In genomic region chr9:124256517-124257069, GRCh38 we compare ENCODE assay signal across 9 cellular contexts. TPM values are rescaled to one million over a fixed set of nuclear protein-coding genes. Genes with fewer than 3 reads are reported as not detected.
DNase-seq lines count a peak whose midpoint lies in the region; TF ChIP-seq lines count a peak whose summit lies in the region.
"Had no signal": no experiment of that assay in that cellular context is flagged by ENCODE, and none has a peak within 500 bp of the region (broad histone marks: within the 10 kb centered on the region; RNA-seq: fewer than 3 reads in every experiment).

No MANE protein-coding gene starts in this region.

- no peak overlapping the region for H2AFZ ChIP-seq in hepatocyte

- DNase-seq in ACHN, result peak; percentile 93
- no peak for DNase-seq in GM12864 (ENCODE audit: low read depth)
- peak; percentile 48 for DNase-seq in T1000 (lab: John Stamatoyannopoulos, UW)
- peak; percentile 54 for DNase-seq in hepatocyte (ENCODE audit: low spot score)
- DNase-seq in DMS153 (lab: John Stamatoyannopoulos, UW), result no peak
- no peak for DNase-seq in cerebellum (ENCODE audit: low spot score)
- DNase-seq in activated CD4-positive, CD25-positive, alpha-beta regulatory T cell treated with anti-CD3 and anti-CD28 coated beads, Interleukin-2, amount 50 U/mL, for 72 hours, result no peak
- no peak for DNase-seq in stimulated activated CD4-positive, alpha-beta T cell treated with anti-CD3 and anti-CD28 coated beads, Interleukin-2, amount 100 ng/mL, for 48 hours

- 61% methylated on average over 11 of the region's 11 CpGs for WGBS in hepatocyte (ENCODE audit: low lambda C conversion rate, missing lambda C conversion rate)

- H3K4me2 ChIP-seq in hepatocyte, result no peak overlapping the region

- H4K20me1 ChIP-seq in hepatocyte (ENCODE audit: insufficient read depth, poor library complexity, severe bottlenecking), result no peaks in the 10 kb centered on the region

- H3K4me1 ChIP-seq in hepatocyte (ENCODE audit: insufficient read depth), result peaks cover 26% of the 10 kb centered on the region

- H3K36me3 ChIP-seq in hepatocyte (replicated peaks; ENCODE audit: insufficient read depth, low read depth), result no peaks in the 10 kb centered on the region

- H3K9me2 ChIP-seq in hepatocyte (replicated peaks; ENCODE audit: insufficient read depth), result no peaks in the 10 kb centered on the region

- H3K4me3 ChIP-seq in GM12864 (ENCODE audit: low read depth, low read length) (peak overlapping the region; percentile 97), hepatocyte (no peak overlapping the region)
- H3K4me3 ChIP-seq: lung had no signal

- H3K27ac ChIP-seq in hepatocyte, result no peak overlapping the region

- no peaks in the 10 kb centered on the region for H3K27me3 ChIP-seq in hepatocyte

- H3K79me2 ChIP-seq in hepatocyte, result peaks cover 17% of the 10 kb centered on the region

- TF ChIP-seq CTCF in GM12864 (IDR thresholded peaks at IDR 0.05; ENCODE audit: low read depth, low read length, missing control alignments) (no peak), hepatocyte (IDR thresholded peaks at IDR 0.05; ENCODE audit: poor library complexity) (no peak)

- in situ Hi-C loops in ACHN (cut with HindIII; ENCODE audit: low pct_ligation_motif_present, low pct_unique_long_range_greater_than_20kb, low sequenced_read_pairs), result no loop called here

- no peaks in the 10 kb centered on the region for H3K9me3 ChIP-seq in hepatocyte (ENCODE audit: low read depth)

RNA-seq across cellular contexts. Expression of gene NEK6, which starts 1.2 kb away (rescaled TPM):
- total RNA-seq in hepatocyte, result 33.5 and 35.7 TPM in 2 replicates
- 41.6 and 44.7 TPM in 2 replicates for polyA plus RNA-seq in hepatocyte
- total RNA-seq in cerebellum, result 18.9 TPM

Comparison
In these comparisons a context has a peak if more than half of its experiments do, and no peak if none do; other contexts are left out.
1. DNase-seq: peak in ACHN (single experiment), T1000 (single experiment) and hepatocyte (single experiment); none in GM12864 (single experiment), DMS153 (single experiment), cerebellum (single experiment), activated CD4-positive, CD25-positive, alpha-beta regulatory T cell treated with anti-CD3 and anti-CD28 coated beads, Interleukin-2, amount 50 U/mL, for 72 hours (single experiment) and stimulated activated CD4-positive, alpha-beta T cell treated with anti-CD3 and anti-CD28 coated beads, Interleukin-2, amount 100 ng/mL, for 48 hours (0 of 2).